Comparison of ENCODE assay signal across 13 cellular contexts in the genomic region with DNA sequence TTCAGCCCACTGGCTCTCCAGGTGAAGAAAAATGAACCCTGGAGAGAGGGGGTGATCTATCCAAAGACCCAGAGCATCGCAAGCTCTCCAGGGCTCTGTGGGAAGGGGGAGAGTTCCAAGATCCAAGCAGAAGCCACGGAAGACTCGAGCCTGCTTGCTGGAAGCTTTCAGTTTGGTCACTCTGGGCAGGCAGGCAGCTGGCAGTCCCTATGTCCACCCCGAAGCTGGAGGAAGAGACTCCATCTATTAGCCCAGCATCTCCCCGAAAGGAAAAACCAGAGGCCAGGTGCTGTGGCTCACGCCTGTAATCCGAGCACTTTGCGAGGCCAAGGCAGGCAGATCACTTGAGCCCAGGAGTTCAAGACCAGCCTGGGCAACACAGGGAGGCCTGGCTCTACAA. TPM values are rescaled to one million over a fixed set of nuclear protein-coding genes. Genes with fewer than 3 reads are reported as not detected.
DNase-seq lines count a peak whose midpoint lies in the region; FAIRE-seq and TF ChIP-seq lines count a peak whose summit lies in the region.
"Had no signal": no experiment of that assay in that cellular context is flagged by ENCODE, and none has a peak within 500 bp of the region (broad histone marks: within the 10 kb centered on the region; RNA-seq: fewer than 3 reads in every experiment).

No MANE protein-coding gene starts in this region.

- no peaks in the 10 kb centered on the region for H3K36me3 ChIP-seq in left ventricle myocardium inferior
- H3K36me3 ChIP-seq in rectal smooth muscle tissue (ENCODE audit: control insufficient read depth, insufficient read depth, low read length), result no peaks in the 10 kb centered on the region
- H3K36me3 ChIP-seq in vagina, result no peaks in the 10 kb centered on the region

- no peak overlapping the region for H3K9ac ChIP-seq in rectal smooth muscle tissue (ENCODE audit: low read length)

- H3K27me3 ChIP-seq in left ventricle myocardium inferior (ENCODE audit: low read depth) (peaks cover 6% of the 10 kb centered on the region), rectal smooth muscle tissue (ENCODE audit: control insufficient read depth, insufficient read depth, low read length) (no peaks in the 10 kb centered on the region), vagina (no peaks in the 10 kb centered on the region)

- DNase-seq in left ventricle myocardium inferior, result no peak
- no peak for DNase-seq in cardiac septum (ENCODE audit: low spot score)
- DNase-seq in fibroblast of the aortic adventitia (ENCODE audit: low read depth), result peak; percentile 51
- DNase-seq in vagina (ENCODE audit: extremely low spot score in 2 of 2), result no peak
- no peak for DNase-seq in HT-29 (ENCODE audit: low spot score)
- no peak for DNase-seq in H54 (ENCODE audit: insufficient read length, low spot score)
- no peak for DNase-seq in NCI-H1436 treated with DMSO at 0.1 percent for 48 hours (lab: John Stamatoyannopoulos, UW)
- DNase-seq: ACHN; activated naive CD4-positive, alpha-beta T cell treated with Interleukin-2 at 50 U/mL for 16 hours; MM.1S; NCI-H2171 treated with DMSO at 0.1 percent for 48 hours; stimulated activated naive CD8-positive, alpha-beta T cell treated with anti-CD3 and anti-CD28 coated beads, Interleukin-15, Interleukin-2, amounts not matched to agents 100 U/mL and 50 U/mL, for 24 hours had no signal

- H3K4me3 ChIP-seq in left ventricle myocardium inferior, result no peak overlapping the region
- no peak overlapping the region for H3K4me3 ChIP-seq in fibroblast of the aortic adventitia (ENCODE audit: low read depth, low read length)
- H3K4me3 ChIP-seq in rectal smooth muscle tissue (ENCODE audit: low read length), result peak overlapping the region; percentile 11
- H3K4me3 ChIP-seq in vagina, result no peak overlapping the region

- H3K27ac ChIP-seq in left ventricle myocardium inferior (replicated peaks) (peak overlapping the region; percentile 89), rectal smooth muscle tissue (ENCODE audit: low read depth, low read length) (peak overlapping the region; percentile 64), vagina (peak overlapping the region; percentile 91)

- H3K9me3 ChIP-seq in left ventricle myocardium inferior (replicated peaks), result no peaks in the 10 kb centered on the region
- no peaks in the 10 kb centered on the region for H3K9me3 ChIP-seq in vagina

- TF ChIP-seq CTCF in left ventricle myocardium inferior (IDR thresholded peaks at IDR 0.05; ENCODE audit: borderline replicate concordance), result no peak
- TF ChIP-seq CTCF in fibroblast of the aortic adventitia (IDR thresholded peaks at IDR 0.05; ENCODE audit: insufficient read depth, low read length), result no peak
- no peak for TF ChIP-seq CTCF in vagina (IDR thresholded peaks at IDR 0.05)

- intact Hi-C loops in left ventricle myocardium inferior (cut with micrococcal nuclease) (no loop called here), cardiac septum (cut with DNase I) (no loop called here), vagina (cut with DNase I) (no loop called here)

- no peak for FAIRE-seq in H54 (lab: Jason Lieb, UNC)

- H3K4me1 ChIP-seq in left ventricle myocardium inferior (peaks cover 39% of the 10 kb centered on the region), rectal smooth muscle tissue (ENCODE audit: control insufficient read depth, insufficient read depth, low read length) (peaks cover 10% of the 10 kb centered on the region), vagina (peaks cover 41% of the 10 kb centered on the region)

- TF ChIP-seq POLR2A in vagina (IDR thresholded peaks at IDR 0.05) (no peak), H54 (IDR thresholded peaks at IDR 0.05; ENCODE audit: low read depth, low read length) (no peak)

RNA-seq across cellular contexts. Expression of a gene that starts 10.7 kb away (rescaled TPM):
- total RNA-seq in left ventricle myocardium inferior, result 477 TPM
- 539 TPM for total RNA-seq in cardiac septum
- total RNA-seq in fibroblast of the aortic adventitia (ENCODE audit: low replicate concordance), result 1,011 and 5,653 TPM in 2 replicates
- 273 TPM for total RNA-seq in vagina
- not detected in 2 replicates for total RNA-seq in HT-29 (2014; rRNA removed; shearing (Covaris generic))

Comparison
In these comparisons a context has a peak if more than half of its experiments do, and no peak if none do; other contexts are left out.
1. RNA of a gene that starts 10.7 kb away (total RNA-seq): 1,011 to 5,653 TPM in fibroblast of the aortic adventitia, 539 TPM in cardiac septum (single experiment), 477 TPM in left ventricle myocardium inferior (single experiment) and 273 TPM in vagina (single experiment); not detected in HT-29; every median in the first group is over 100 times any median in the second.
2. Peak in every context shown above with its lines, with median percentiles within 50 percentile points of each other: H3K27ac ChIP-seq.